ENCODE assay signal across 1 cellular context in the genomic region with DNA sequence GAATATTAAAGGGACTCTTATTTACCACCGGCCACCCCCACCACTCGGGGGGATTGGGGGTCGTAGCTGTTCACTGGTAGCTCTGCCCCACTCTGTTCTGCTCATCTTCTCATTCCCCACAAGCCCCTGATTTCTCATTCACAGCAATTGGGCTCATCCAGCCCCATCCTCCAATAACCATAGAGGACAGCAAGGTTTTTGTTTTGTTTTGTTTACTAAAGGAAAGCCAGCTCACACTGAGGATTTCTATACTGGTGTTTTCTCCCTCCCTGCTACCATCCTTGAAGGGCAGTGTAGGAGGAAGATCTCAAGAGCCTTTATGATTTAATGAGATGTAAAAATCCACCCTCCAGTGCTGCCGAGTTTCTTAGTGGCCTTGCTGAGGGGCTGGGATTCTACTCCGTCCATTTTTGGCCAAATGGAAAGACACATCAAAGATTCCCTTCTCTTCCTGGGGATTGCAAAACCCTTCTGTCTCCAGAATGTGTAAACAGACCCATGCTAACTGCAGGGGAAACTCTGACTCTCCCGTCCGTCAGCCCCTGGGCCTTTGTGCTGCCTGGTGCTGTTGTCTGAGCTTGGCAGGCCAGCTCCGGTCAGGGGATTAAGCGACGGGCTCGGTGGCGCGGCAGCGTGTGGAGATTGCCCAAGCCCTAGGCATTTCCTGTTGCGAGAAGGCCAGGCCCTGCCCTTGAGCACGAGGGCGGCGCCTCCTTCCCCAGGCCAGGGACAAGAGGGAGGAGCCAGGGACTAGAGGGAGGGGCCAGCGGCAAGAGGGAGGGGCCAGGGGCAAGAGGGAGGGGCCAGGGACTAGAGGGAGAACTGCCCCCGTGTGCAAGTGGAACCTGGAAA.
TF ChIP-seq lines count a peak whose summit lies in the region.

No MANE protein-coding gene starts in this region.

TF ChIP-seq in HepG2, 621 proteins besides CTCF, POLR2A, EP300 and RAD21 (continued from another document and continues in another):
- TF ChIP-seq, protein P1, sequence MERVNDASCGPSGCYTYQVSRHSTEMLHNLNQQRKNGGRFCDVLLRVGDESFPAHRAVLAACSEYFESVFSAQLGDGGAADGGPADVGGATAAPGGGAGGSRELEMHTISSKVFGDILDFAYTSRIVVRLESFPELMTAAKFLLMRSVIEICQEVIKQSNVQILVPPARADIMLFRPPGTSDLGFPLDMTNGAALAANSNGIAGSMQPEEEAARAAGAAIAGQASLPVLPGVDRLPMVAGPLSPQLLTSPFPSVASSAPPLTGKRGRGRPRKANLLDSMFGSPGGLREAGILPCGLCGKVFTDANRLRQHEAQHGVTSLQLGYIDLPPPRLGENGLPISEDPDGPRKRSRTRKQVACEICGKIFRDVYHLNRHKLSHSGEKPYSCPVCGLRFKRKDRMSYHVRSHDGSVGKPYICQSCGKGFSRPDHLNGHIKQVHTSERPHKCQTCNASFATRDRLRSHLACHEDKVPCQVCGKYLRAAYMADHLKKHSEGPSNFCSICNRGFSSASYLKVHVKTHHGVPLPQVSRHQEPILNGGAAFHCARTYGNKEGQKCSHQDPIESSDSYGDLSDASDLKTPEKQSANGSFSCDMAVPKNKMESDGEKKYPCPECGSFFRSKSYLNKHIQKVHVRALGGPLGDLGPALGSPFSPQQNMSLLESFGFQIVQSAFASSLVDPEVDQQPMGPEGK (CRISPR knock-in tag; IDR thresholded peaks at IDR 0.05) = peak; percentile 90
- TF ChIP-seq, protein P2, sequence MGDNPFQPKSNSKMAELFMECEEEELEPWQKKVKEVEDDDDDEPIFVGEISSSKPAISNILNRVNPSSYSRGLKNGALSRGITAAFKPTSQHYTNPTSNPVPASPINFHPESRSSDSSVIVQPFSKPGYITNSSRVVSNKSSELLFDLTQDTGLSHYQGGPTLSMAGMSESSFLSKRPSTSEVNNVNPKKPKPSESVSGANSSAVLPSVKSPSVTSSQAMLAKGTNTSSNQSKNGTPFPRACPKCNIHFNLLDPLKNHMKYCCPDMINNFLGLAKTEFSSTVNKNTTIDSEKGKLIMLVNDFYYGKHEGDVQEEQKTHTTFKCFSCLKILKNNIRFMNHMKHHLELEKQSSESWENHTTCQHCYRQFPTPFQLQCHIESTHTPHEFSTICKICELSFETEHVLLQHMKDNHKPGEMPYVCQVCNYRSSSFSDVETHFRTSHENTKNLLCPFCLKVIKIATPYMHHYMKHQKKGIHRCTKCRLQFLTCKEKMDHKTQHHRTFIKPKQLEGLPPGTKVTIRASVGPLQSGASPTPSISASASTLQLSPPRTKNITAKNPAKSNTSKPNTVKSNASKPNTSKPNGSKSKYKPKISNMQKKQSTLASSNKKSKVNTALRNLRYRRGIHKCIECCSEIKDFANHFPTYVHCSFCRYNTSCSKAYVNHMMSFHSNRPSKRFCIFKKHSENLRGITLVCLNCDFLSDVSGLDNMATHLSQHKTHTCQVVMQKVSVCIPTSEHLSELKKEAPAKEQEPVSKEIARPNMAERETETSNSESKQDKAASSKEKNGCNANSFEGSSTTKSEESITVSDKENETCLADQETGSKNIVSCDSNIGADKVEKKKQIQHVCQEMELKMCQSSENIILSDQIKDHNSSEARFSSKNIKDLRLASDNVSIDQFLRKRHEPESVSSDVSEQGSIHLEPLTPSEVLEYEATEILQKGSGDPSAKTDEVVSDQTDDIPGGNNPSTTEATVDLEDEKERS (CRISPR knock-in tag; IDR thresholded peaks at IDR 0.05) = peak; percentile 99; the same call in 1 of the 2 replicates
- TF ChIP-seq RARG (CRISPR knock-in tag; IDR thresholded peaks at IDR 0.05; ENCODE audit: low read depth) (no peak), GATA4 (IDR thresholded peaks at IDR 0.05; ENCODE audit: borderline replicate concordance, low read depth) (peak; percentile 88; the same call in 1 of the 2 replicates), ZNF34 (CRISPR knock-in tag; IDR thresholded peaks at IDR 0.05; ENCODE audit: borderline replicate concordance) (peak; percentile 77; the same call in 1 of the 2 replicates), TBX3 (IDR thresholded peaks at IDR 0.05; ENCODE audit: borderline replicate concordance) (peak; percentile 63; the same call in 1 of the 2 replicates), ZNF556 (CRISPR knock-in tag; IDR thresholded peaks at IDR 0.05; ENCODE audit: borderline replicate concordance) (peak; percentile 100), EZH2 (conservative IDR thresholded peaks at IDR 0.05; ENCODE audit: low read depth, low read length) (no peak), PAWR (CRISPR knock-in tag; IDR thresholded peaks at IDR 0.05; ENCODE audit: borderline replicate concordance) (0 out of 2 replicates have a peak, but pooled peaks have one; percentile 88), JUNB (CRISPR knock-in tag; IDR thresholded peaks at IDR 0.05; ENCODE audit: borderline replicate concordance) (no peak; the same call in 1 of the 2 replicates), RXRB (CRISPR knock-in tag; IDR thresholded peaks at IDR 0.05; ENCODE audit: borderline replicate concordance) (peak; percentile 97), MEIS1 (CRISPR knock-in tag; IDR thresholded peaks at IDR 0.05; ENCODE audit: borderline replicate concordance) (peak; percentile 99), ZNF225 (CRISPR knock-in tag; IDR thresholded peaks at IDR 0.05) (peak; percentile 84; the same call in 1 of the 2 replicates), FLYWCH1 (CRISPR knock-in tag; IDR thresholded peaks at IDR 0.05) (no peak), ZNF329 (CRISPR knock-in tag; IDR thresholded peaks at IDR 0.05; ENCODE audit: low read depth) (peak; percentile 86), SMARCC2 (IDR thresholded peaks at IDR 0.05) (no peak), IRF2 (CRISPR knock-in tag; IDR thresholded peaks at IDR 0.05) (peak; percentile 98), ZNF776 (CRISPR knock-in tag; IDR thresholded peaks at IDR 0.05) (0 out of 2 replicates have a peak, but pooled peaks have one; percentile 66), EHMT2 (IDR thresholded peaks at IDR 0.05; ENCODE audit: borderline replicate concordance, low read depth, low read length) (no peak), ZNF3 (CRISPR knock-in tag; IDR thresholded peaks at IDR 0.05) (peak; percentile 96), ZNF232 (CRISPR knock-in tag; IDR thresholded peaks at IDR 0.05; ENCODE audit: borderline replicate concordance) (peak; percentile 68), KAT8 (CRISPR knock-in tag; IDR thresholded peaks at IDR 0.05) (peak; percentile 94), DNMT3B (CRISPR knock-in tag; conservative IDR thresholded peaks at IDR 0.05) (peak; percentile 86; the same call in 1 of the 2 replicates), ARNTL (CRISPR knock-in tag; IDR thresholded peaks at IDR 0.05) (peak; percentile 93)
- TF ChIP-seq, protein P3, sequence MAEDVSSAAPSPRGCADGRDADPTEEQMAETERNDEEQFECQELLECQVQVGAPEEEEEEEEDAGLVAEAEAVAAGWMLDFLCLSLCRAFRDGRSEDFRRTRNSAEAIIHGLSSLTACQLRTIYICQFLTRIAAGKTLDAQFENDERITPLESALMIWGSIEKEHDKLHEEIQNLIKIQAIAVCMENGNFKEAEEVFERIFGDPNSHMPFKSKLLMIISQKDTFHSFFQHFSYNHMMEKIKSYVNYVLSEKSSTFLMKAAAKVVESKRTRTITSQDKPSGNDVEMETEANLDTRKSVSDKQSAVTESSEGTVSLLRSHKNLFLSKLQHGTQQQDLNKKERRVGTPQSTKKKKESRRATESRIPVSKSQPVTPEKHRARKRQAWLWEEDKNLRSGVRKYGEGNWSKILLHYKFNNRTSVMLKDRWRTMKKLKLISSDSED (CRISPR knock-in tag; IDR thresholded peaks at IDR 0.05) = no peak
- TF ChIP-seq, protein P4, sequence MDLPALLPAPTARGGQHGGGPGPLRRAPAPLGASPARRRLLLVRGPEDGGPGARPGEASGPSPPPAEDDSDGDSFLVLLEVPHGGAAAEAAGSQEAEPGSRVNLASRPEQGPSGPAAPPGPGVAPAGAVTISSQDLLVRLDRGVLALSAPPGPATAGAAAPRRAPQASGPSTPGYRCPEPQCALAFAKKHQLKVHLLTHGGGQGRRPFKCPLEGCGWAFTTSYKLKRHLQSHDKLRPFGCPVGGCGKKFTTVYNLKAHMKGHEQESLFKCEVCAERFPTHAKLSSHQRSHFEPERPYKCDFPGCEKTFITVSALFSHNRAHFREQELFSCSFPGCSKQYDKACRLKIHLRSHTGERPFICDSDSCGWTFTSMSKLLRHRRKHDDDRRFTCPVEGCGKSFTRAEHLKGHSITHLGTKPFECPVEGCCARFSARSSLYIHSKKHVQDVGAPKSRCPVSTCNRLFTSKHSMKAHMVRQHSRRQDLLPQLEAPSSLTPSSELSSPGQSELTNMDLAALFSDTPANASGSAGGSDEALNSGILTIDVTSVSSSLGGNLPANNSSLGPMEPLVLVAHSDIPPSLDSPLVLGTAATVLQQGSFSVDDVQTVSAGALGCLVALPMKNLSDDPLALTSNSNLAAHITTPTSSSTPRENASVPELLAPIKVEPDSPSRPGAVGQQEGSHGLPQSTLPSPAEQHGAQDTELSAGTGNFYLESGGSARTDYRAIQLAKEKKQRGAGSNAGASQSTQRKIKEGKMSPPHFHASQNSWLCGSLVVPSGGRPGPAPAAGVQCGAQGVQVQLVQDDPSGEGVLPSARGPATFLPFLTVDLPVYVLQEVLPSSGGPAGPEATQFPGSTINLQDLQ (CRISPR knock-in tag; IDR thresholded peaks at IDR 0.05) = no peak
- TF ChIP-seq, protein P5, sequence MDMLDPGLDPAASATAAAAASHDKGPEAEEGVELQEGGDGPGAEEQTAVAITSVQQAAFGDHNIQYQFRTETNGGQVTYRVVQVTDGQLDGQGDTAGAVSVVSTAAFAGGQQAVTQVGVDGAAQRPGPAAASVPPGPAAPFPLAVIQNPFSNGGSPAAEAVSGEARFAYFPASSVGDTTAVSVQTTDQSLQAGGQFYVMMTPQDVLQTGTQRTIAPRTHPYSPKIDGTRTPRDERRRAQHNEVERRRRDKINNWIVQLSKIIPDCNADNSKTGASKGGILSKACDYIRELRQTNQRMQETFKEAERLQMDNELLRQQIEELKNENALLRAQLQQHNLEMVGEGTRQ (IDR thresholded peaks at IDR 0.05; ENCODE audit: low read depth, low read length) = no peak
- TF ChIP-seq, protein P5 (CRISPR knock-in tag; IDR thresholded peaks at IDR 0.05; ENCODE audit: borderline replicate concordance) = no peak
- TF ChIP-seq, protein P6, sequence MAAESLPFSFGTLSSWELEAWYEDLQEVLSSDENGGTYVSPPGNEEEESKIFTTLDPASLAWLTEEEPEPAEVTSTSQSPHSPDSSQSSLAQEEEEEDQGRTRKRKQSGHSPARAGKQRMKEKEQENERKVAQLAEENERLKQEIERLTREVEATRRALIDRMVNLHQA (CRISPR knock-in tag; IDR thresholded peaks at IDR 0.05) = no peak; the same call in 1 of the 2 replicates
- TF ChIP-seq, protein P7, sequence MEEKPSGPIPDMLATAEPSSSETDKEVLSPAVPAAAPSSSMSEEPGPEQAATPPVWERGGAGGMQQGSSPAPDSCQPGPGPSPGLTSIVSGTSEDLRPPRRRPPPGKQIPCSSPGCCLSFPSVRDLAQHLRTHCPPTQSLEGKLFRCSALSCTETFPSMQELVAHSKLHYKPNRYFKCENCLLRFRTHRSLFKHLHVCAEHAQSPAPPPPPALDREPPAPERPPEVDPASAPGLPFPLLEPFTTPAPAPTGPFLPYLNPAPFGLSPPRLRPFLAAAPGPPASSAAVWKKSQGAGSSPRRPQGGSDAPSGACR (CRISPR knock-in tag; IDR thresholded peaks at IDR 0.05) = peak; percentile 97
- TF ChIP-seq, protein P8, sequence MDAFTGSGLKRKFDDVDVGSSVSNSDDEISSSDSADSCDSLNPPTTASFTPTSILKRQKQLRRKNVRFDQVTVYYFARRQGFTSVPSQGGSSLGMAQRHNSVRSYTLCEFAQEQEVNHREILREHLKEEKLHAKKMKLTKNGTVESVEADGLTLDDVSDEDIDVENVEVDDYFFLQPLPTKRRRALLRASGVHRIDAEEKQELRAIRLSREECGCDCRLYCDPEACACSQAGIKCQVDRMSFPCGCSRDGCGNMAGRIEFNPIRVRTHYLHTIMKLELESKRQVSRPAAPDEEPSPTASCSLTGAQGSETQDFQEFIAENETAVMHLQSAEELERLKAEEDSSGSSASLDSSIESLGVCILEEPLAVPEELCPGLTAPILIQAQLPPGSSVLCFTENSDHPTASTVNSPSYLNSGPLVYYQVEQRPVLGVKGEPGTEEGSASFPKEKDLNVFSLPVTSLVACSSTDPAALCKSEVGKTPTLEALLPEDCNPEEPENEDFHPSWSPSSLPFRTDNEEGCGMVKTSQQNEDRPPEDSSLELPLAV (CRISPR knock-in tag; conservative IDR thresholded peaks at IDR 0.05; ENCODE audit: low read depth) = no peak
- TF ChIP-seq, protein P9, sequence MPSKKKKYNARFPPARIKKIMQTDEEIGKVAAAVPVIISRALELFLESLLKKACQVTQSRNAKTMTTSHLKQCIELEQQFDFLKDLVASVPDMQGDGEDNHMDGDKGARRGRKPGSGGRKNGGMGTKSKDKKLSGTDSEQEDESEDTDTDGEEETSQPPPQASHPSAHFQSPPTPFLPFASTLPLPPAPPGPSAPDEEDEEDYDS (CRISPR knock-in tag; IDR thresholded peaks at IDR 0.05) = peak; percentile 90
- TF ChIP-seq, protein P10, sequence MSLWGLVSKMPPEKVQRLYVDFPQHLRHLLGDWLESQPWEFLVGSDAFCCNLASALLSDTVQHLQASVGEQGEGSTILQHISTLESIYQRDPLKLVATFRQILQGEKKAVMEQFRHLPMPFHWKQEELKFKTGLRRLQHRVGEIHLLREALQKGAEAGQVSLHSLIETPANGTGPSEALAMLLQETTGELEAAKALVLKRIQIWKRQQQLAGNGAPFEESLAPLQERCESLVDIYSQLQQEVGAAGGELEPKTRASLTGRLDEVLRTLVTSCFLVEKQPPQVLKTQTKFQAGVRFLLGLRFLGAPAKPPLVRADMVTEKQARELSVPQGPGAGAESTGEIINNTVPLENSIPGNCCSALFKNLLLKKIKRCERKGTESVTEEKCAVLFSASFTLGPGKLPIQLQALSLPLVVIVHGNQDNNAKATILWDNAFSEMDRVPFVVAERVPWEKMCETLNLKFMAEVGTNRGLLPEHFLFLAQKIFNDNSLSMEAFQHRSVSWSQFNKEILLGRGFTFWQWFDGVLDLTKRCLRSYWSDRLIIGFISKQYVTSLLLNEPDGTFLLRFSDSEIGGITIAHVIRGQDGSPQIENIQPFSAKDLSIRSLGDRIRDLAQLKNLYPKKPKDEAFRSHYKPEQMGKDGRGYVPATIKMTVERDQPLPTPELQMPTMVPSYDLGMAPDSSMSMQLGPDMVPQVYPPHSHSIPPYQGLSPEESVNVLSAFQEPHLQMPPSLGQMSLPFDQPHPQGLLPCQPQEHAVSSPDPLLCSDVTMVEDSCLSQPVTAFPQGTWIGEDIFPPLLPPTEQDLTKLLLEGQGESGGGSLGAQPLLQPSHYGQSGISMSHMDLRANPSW (CRISPR knock-in tag; IDR thresholded peaks at IDR 0.05; ENCODE audit: borderline replicate concordance) = peak; percentile 99
- TF ChIP-seq, protein P11, sequence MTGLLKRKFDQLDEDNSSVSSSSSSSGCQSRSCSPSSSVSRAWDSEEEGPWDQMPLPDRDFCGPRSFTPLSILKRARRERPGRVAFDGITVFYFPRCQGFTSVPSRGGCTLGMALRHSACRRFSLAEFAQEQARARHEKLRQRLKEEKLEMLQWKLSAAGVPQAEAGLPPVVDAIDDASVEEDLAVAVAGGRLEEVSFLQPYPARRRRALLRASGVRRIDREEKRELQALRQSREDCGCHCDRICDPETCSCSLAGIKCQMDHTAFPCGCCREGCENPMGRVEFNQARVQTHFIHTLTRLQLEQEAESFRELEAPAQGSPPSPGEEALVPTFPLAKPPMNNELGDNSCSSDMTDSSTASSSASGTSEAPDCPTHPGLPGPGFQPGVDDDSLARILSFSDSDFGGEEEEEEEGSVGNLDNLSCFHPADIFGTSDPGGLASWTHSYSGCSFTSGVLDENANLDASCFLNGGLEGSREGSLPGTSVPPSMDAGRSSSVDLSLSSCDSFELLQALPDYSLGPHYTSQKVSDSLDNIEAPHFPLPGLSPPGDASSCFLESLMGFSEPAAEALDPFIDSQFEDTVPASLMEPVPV (CRISPR knock-in tag; IDR thresholded peaks at IDR 0.05) = peak; percentile 99
